17 cellular contexts compared by ENCODE assay signal in the genomic region with DNA sequence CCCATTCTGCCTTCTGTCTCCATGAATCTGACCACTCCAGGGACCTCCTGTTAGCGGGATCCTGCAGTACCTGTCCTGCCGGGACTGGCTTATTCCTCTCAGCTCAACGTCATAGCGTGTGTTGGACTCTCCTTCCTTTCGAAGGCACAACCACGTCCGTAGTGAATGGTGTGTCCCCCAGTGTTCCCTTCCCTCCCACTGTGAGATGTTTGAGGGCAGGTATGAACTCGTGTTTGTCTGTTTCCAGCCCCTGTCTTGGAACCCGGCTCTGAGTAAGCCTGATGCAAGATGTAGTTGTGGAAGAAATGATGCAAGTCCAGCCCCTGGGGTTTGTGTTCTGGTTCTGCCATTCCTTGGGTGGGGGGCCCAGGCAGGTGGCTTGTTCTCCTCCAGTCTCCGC. TPM values are rescaled to one million over a fixed set of nuclear protein-coding genes. Genes with fewer than 3 reads are reported as not detected.
A peak's percentile ranks its signal among the peaks of the same experiment; 100 is the strongest.
DNase-seq lines count a peak whose midpoint lies in the region; ATAC-seq, FAIRE-seq and TF ChIP-seq lines count a peak whose summit lies in the region.
"Had no signal": no experiment of that assay in that cellular context is flagged by ENCODE, and none has a peak within 500 bp of the region (broad histone marks: within the 10 kb centered on the region; RNA-seq: fewer than 3 reads in every experiment).

No MANE protein-coding gene starts in this region.

- H3K9me3 ChIP-seq in PC-9 (ENCODE audit: insufficient read depth, low read depth) (no peaks in the 10 kb centered on the region; the same call in 1 of the 2 replicates), kidney (ENCODE audit: control insufficient read depth in 1 of 2, low read length in 2 of 2) (peaks cover 0 to 5% of the 10 kb centered on the region in 2 donors), spleen (peaks cover 0 to 8% (median 0%) of the 10 kb centered on the region in 8 donors)
- H3K9me3 ChIP-seq: A549, BE2C had no signal

- H3K9me2 ChIP-seq in PC-9 (ENCODE audit: insufficient read depth) = no peaks in the 10 kb centered on the region

- 88 to 97% (median 94%) methylated on average over 10 of the region's 10 CpGs for WGBS in spleen, 5 donors

- H3K4me2 ChIP-seq in PC-9 = no peak overlapping the region
- H3K4me2 ChIP-seq: A549 had no signal

- no TSS peak for BruUV-seq in Calu3 (replicated peaks; lab: Mats Ljungman, UMichigan)
- no TSS peak for BruUV-seq in PC-9 (replicated peaks; lab: Mats Ljungman, UMichigan)

- H3K36me3 ChIP-seq in PC-9 (ENCODE audit: low read depth) (no peaks in the 10 kb centered on the region; the same call in 1 of the 2 replicates), kidney (ENCODE audit: control insufficient read depth in 1 of 2, insufficient read depth in 2 of 2, low read length in 2 of 2) (no peaks in the 10 kb centered on the region), spleen (no peaks in the 10 kb centered on the region)
- H3K36me3 ChIP-seq: BE2C had no signal

- peak overlapping the region; percentile 13 for H3K27ac Mint-ChIP-seq in Calu3 (ENCODE audit: unreplicated experiment)
- H3K27ac Mint-ChIP-seq in glutamatergic neuron (ENCODE audit: unreplicated experiment) = no peak overlapping the region
- H3K27ac Mint-ChIP-seq: CD8-positive, alpha-beta T cell; HFFc6 had no signal

- CTCF ChIA-PET in Calu3 (lab: Charles Lee) = interaction anchor here (0.6 to 1.1 kb wide), 2 partner anchors 117 to 196 kb away, joined by 3 to 6 read pairs; no protein-coding TSS in a partner anchor
- CTCF ChIA-PET in PC-9 (lab: Charles Lee) = interaction anchor here (0.7 kb wide), 1 partner anchor 17 kb away, joined by 3 read pairs; no protein-coding TSS in a partner anchor

- ATAC-seq in GM18873 (IDR thresholded peaks at IDR 0.05; ENCODE audit: low FRiP score, unreplicated experiment) = no peak
- ATAC-seq: A549; CD8-positive, alpha-beta T cell; K562 had no signal

- DNase-seq in Calu3 (no peak), PC-9 (no peak), kidney (peak; percentile 18), spleen (peak; percentile 34), glutamatergic neuron (no peak)
- DNase-seq in stimulated activated CD4-positive, alpha-beta T cell treated with anti-CD3 and anti-CD28 coated beads, Interleukin-4, amount 100 ng/mL, for 4 hours = no peak
- DNase-seq: BE2C; CD8-positive, alpha-beta T cell; COR-L47; DMS53; GOT3; HCEC 1CT; HFFc6 had no signal

- H3F3A ChIP-seq in PC-9 (ENCODE audit: insufficient read depth, low read depth) = peaks cover 73% of the 10 kb centered on the region

- H3K27ac ChIP-seq in PC-9 (peak overlapping the region; percentile 99), kidney (ENCODE audit: low read depth in 2 of 2, low read length in 2 of 2) (no peak overlapping the region), spleen (no peak overlapping the region)
- H3K27ac ChIP-seq: A549, C4-2B had no signal

- intact Hi-C loops in Calu3 (cut with micrococcal nuclease; ENCODE audit: unreplicated experiment) (no loop called here), PC-9 (cut with micrococcal nuclease; ENCODE audit: unreplicated experiment) (no loop called here), kidney (cut with DNase I) (no loop called here), spleen (cut with DNase I; ENCODE audit: low total_unique reads) (no loop called here)

- H3K79me2 ChIP-seq in PC-9 (ENCODE audit: low read depth) = peaks cover 27% of the 10 kb centered on the region

- no peaks in the 10 kb centered on the region for H3K27me3 Mint-ChIP-seq in Calu3 (ENCODE audit: unreplicated experiment)
- no peaks in the 10 kb centered on the region for H3K27me3 Mint-ChIP-seq in glutamatergic neuron (ENCODE audit: unreplicated experiment)

- no peak for TF ChIP-seq CTCF in Calu3 (IDR thresholded peaks at IDR 0.05; ENCODE audit: unreplicated experiment)
- TF ChIP-seq CTCF in PC-9 (conservative IDR thresholded peaks at IDR 0.05) = no peak
- no peak for TF ChIP-seq CTCF in kidney (IDR thresholded peaks at IDR 0.05; ENCODE audit: borderline replicate concordance, extremely low read depth, insufficient read depth)
- no peak for TF ChIP-seq CTCF in spleen (IDR thresholded peaks at IDR 0.05 in 8 of 11, conservative IDR thresholded peaks at IDR 0.05 in 3 of 11)
- TF ChIP-seq CTCF in glutamatergic neuron (IDR thresholded peaks at IDR 0.05; ENCODE audit: partially characterized antibody, unreplicated experiment) = no peak

- H3K4me3 Mint-ChIP-seq in Calu3 (ENCODE audit: low read depth, unreplicated experiment) (no peak overlapping the region), glutamatergic neuron (ENCODE audit: unreplicated experiment) (no peak overlapping the region)
- H3K4me3 Mint-ChIP-seq: CD8-positive, alpha-beta T cell; HFFc6 had no signal

- no peak overlapping the region for H2AFZ ChIP-seq in PC-9

- H3K27me3 ChIP-seq in PC-9 (ENCODE audit: insufficient read depth, low read depth) = no peaks in the 10 kb centered on the region
- no peaks in the 10 kb centered on the region for H3K27me3 ChIP-seq in spleen (replicated peaks in 1 of 7)
- H3K27me3 ChIP-seq: BE2C had no signal

- peaks cover 11% of the 10 kb centered on the region for H3K36me3 Mint-ChIP-seq in Calu3 (ENCODE audit: insufficient read depth, unreplicated experiment)
- no peaks in the 10 kb centered on the region for H3K36me3 Mint-ChIP-seq in glutamatergic neuron (ENCODE audit: unreplicated experiment)
- H3K36me3 Mint-ChIP-seq: CD8-positive, alpha-beta T cell had no signal

- POLR2A ChIA-PET in PC-9 (lab: Charles Lee; ENCODE audit: unreplicated experiment) = no interaction called here

- H4K20me1 ChIP-seq in PC-9 (ENCODE audit: insufficient read depth) = no peaks in the 10 kb centered on the region

- H3K4me3 ChIP-seq in PC-9 = no peak overlapping the region
- no peak overlapping the region for H3K4me3 ChIP-seq in kidney (ENCODE audit: low read length in 2 of 2)
- no peak overlapping the region for H3K4me3 ChIP-seq in spleen
- H3K4me3 ChIP-seq: A549, K562 had no signal

- no peak for FAIRE-seq in kidney (lab: Jason Lieb, UNC)
- FAIRE-seq: A549, K562 had no signal

- no peak overlapping the region for H3K9ac ChIP-seq in kidney (ENCODE audit: low read length in 2 of 2)

- TF ChIP-seq POLR2A in spleen (IDR thresholded peaks at IDR 0.05) = no peak

- H3K9me3 Mint-ChIP-seq in Calu3 (ENCODE audit: low read depth, unreplicated experiment) = peaks cover 3% of the 10 kb centered on the region
- H3K9me3 Mint-ChIP-seq in glutamatergic neuron (ENCODE audit: unreplicated experiment) = no peaks in the 10 kb centered on the region
- H3K9me3 Mint-ChIP-seq: CD8-positive, alpha-beta T cell had no signal

- peaks cover 87% of the 10 kb centered on the region for H3K4me1 ChIP-seq in PC-9 (replicated peaks; ENCODE audit: insufficient read depth)
- peaks cover 4 to 5% of the 10 kb centered on the region in 2 donors for H3K4me1 ChIP-seq in kidney (ENCODE audit: control insufficient read depth in 1 of 2, insufficient read depth in 1 of 2, low read depth in 1 of 2, low read length in 2 of 2)
- peaks cover 0 to 10% (median 0%) of the 10 kb centered on the region in 6 donors for H3K4me1 ChIP-seq in spleen
- H3K4me1 ChIP-seq: BE2C had no signal

- H3K4me1 Mint-ChIP-seq in Calu3 (ENCODE audit: low read depth, unreplicated experiment) (peaks cover 17% of the 10 kb centered on the region), glutamatergic neuron (ENCODE audit: low read depth, unreplicated experiment) (no peaks in the 10 kb centered on the region)

RNA-seq across cellular contexts. Expression of a gene that starts 10.5 kb away (rescaled TPM):
- total RNA-seq in Calu3 (2022) (79.9 and 98.4 TPM in 2 replicates), PC-9 (2021) (182 and 232 TPM in 2 replicates), kidney (2.6 TPM), spleen (1 to 10 TPM in 2 of 7 donors, under 1 TPM in 3, not detected in 2; 0.36 to 1.4 (median 0.52) TPM), glutamatergic neuron (ENCODE audit: unreplicated experiment) (not detected)
- polyA plus RNA-seq in kidney (ENCODE audit: insufficient read depth, low read depth, low replicate concordance) (not detected), spleen (under 1 TPM; 0.06 to 0.43 (median 0.12) TPM)

Comparison
In these comparisons a context has a peak if more than half of its experiments do, and no peak if none do; other contexts are left out.
1. DNase-seq: peak in kidney (single experiment) and spleen (single experiment); none in Calu3 (single experiment), PC-9 (0 of 2), glutamatergic neuron (single experiment) and stimulated activated CD4-positive, alpha-beta T cell treated with anti-CD3 and anti-CD28 coated beads, Interleukin-4, amount 100 ng/mL, for 4 hours (0 of 2).
2. RNA of a gene that starts 10.5 kb away (total RNA-seq): 182 to 232 TPM in PC-9 and 79.9 to 98.4 TPM in Calu3; 2.6 TPM in kidney (single experiment), 0.36 to 1.4 TPM in spleen and not detected in glutamatergic neuron (single experiment); every median in the first group is over 10 times any median in the second.